1 cellular context compared by ENCODE assay signal in the genomic region with DNA sequence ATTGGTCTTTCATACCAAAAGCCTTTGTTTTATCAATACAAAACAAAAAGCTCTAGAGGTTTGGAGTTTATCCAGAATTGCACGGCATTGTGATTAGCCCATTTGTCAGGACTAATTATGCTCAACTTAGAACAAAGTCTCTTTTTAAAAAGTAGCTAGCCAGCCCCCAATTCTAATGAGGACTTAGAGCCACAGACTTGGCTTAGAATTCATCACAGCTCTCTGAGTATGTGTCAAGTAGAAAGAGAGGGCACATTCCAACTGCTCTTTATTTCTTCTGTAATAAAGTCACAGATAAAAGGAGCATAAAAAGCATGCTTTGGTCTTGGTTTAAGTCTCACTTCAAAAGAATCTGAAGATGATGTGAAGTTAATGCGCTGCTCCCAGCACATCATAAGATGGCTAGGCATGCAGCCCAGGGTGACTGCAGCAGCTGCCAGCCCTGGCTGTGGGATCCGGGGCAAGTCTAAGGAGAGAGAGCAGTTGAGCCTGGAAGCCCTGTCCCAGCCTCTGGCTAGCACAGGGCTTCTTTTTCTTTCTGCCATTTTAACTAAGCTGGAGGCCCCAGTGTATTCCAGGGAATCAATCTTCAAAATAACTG.
TF ChIP-seq lines count a peak whose summit lies in the region.

No MANE protein-coding gene starts in this region.

TF ChIP-seq in H1, 55 proteins besides CTCF, POLR2A, EP300 and RAD21:
- TF ChIP-seq RBBP5 (IDR thresholded peaks at IDR 0.05; ENCODE audit: borderline replicate concordance, low read depth, low read length) (no peak), BCL11A (IDR thresholded peaks at IDR 0.05; ENCODE audit: low read depth in 2 of 2, low read length in 2 of 2) (no peak)
- TF ChIP-seq, protein P1, sequence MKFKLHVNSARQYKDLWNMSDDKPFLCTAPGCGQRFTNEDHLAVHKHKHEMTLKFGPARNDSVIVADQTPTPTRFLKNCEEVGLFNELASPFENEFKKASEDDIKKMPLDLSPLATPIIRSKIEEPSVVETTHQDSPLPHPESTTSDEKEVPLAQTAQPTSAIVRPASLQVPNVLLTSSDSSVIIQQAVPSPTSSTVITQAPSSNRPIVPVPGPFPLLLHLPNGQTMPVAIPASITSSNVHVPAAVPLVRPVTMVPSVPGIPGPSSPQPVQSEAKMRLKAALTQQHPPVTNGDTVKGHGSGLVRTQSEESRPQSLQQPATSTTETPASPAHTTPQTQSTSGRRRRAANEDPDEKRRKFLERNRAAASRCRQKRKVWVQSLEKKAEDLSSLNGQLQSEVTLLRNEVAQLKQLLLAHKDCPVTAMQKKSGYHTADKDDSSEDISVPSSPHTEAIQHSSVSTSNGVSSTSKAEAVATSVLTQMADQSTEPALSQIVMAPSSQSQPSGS (IDR thresholded peaks at IDR 0.05; ENCODE audit: low read length) = no peak
